2 cellular contexts compared by ENCODE assay signal in genomic region chr1:246537887-246538286, GRCh38.
TF ChIP-seq lines count a peak whose summit lies in the region.

No MANE protein-coding gene starts in this region.

TF ChIP-seq in SK-N-SH treated with all-trans-retinoic acid at 6 μM for 48 hours, 23 proteins besides CTCF, POLR2A, EP300 and RAD21 (continued from another document):
- TF ChIP-seq ZNF565 (CRISPR knock-in tag; conservative IDR thresholded peaks at IDR 0.05; ENCODE audit: low read depth) (no peak), GLIS3 (CRISPR knock-in tag; IDR thresholded peaks at IDR 0.05) (no peak), POU6F1 (CRISPR knock-in tag; IDR thresholded peaks at IDR 0.05; ENCODE audit: borderline replicate concordance, low read depth) (no peak), ISL1 (CRISPR knock-in tag; IDR thresholded peaks at IDR 0.05) (no peak), ARNTL (CRISPR knock-in tag; IDR thresholded peaks at IDR 0.05; ENCODE audit: borderline replicate concordance, low read depth) (no peak), TCF4 (CRISPR knock-in tag; IDR thresholded peaks at IDR 0.05; ENCODE audit: borderline replicate concordance) (no peak), TOX (CRISPR knock-in tag; IDR thresholded peaks at IDR 0.05; ENCODE audit: borderline replicate concordance) (no peak), OSR1 (CRISPR knock-in tag; IDR thresholded peaks at IDR 0.05) (no peak), ZFP3 (CRISPR knock-in tag; IDR thresholded peaks at IDR 0.05) (no peak), BACH2 (CRISPR knock-in tag; IDR thresholded peaks at IDR 0.05; ENCODE audit: borderline replicate concordance) (no peak), TSHZ2 (CRISPR knock-in tag; IDR thresholded peaks at IDR 0.05) (no peak), ESRRG (CRISPR knock-in tag; IDR thresholded peaks at IDR 0.05) (no peak), ZFP30 (CRISPR knock-in tag; IDR thresholded peaks at IDR 0.05) (no peak), CSRNP3 (CRISPR knock-in tag; IDR thresholded peaks at IDR 0.05) (no peak), ZNF70 (CRISPR knock-in tag; IDR thresholded peaks at IDR 0.05) (no peak), ZNF8 (CRISPR knock-in tag; IDR thresholded peaks at IDR 0.05) (no peak)

TF ChIP-seq in SK-N-SH, 30 proteins besides CTCF, POLR2A, EP300 and RAD21 (continued from another document):
- TF ChIP-seq ZBTB33 (IDR thresholded peaks at IDR 0.05; ENCODE audit: borderline replicate concordance, low read depth) (no peak), CHD2 (IDR thresholded peaks at IDR 0.05; ENCODE audit: low read length, partially characterized antibody) (no peak), RXRA (IDR thresholded peaks at IDR 0.05; ENCODE audit: borderline replicate concordance, low read depth) (no peak), FOXJ3 (CRISPR knock-in tag; IDR thresholded peaks at IDR 0.05) (no peak)
